ENCODE assay signal across 15 cellular contexts in the genomic region with DNA sequence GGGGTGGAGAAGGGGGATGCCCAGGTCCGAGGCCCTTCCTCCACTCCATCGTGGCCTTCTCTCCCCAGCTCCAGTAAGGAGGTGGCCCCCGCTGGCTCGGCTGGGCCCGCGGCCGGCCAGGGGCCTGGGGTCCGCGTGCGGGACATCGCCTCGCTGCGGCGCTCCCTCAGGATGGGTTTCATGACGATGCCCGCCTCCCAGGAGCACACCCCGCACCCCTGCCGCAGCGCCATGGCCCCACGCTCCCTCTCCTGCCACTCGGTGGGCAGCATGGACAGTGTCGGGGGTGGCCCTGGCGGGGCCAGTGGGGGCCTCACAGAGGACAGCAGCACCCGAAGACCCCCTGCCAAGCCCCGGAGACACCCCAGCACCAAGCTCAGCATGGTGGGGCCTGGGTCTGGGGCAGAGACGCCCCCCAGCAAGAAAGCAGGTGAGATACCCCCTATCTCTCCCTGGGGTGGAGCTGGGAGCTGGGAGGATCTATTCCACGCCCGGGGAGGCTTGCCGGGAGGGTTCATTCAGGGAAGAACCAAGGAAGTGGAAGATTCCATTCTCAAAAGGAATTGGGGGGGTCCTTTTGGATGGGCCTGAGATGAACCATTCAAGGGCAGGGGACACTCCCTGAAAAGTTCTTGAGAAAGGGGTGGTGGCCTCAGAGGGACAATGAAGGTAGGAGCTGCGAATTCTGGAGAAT. TPM values are rescaled to one million over a fixed set of nuclear protein-coding genes. Genes with fewer than 3 reads are reported as not detected.
DNase-seq lines count a peak whose midpoint lies in the region; FAIRE-seq and TF ChIP-seq lines count a peak whose summit lies in the region.
"Had no signal": no experiment of that assay in that cellular context is flagged by ENCODE, and none has a peak within 500 bp of the region (broad histone marks: within the 10 kb centered on the region; RNA-seq: fewer than 3 reads in every experiment).

No MANE protein-coding gene starts in this region.

- H3K27ac ChIP-seq in RWPE1 (peak overlapping the region; percentile 80), iPS-20b (ENCODE audit: low read length) (peak overlapping the region; percentile 57), smooth muscle cell (ENCODE audit: low read depth) (no peak overlapping the region)
- H3K27ac ChIP-seq: esophagus muscularis mucosa had no signal

- no peak for FAIRE-seq in urothelium cell line (lab: Jason Lieb, UNC)

- H2AFZ ChIP-seq in smooth muscle cell (ENCODE audit: low read depth), result no peak overlapping the region

- H3K9me3 ChIP-seq in iPS-20b (ENCODE audit: insufficient read depth, low read depth, low read length), result no peaks in the 10 kb centered on the region
- no peaks in the 10 kb centered on the region for H3K9me3 ChIP-seq in smooth muscle cell (replicated peaks; ENCODE audit: low read depth)
- H3K9me3 ChIP-seq: esophagus muscularis mucosa, mucosa of descending colon had no signal

- WGBS in smooth muscle cell (ENCODE audit: low lambda C conversion rate), result 84% methylated on average over 14 of the region's 30 CpGs

- H3K9ac ChIP-seq in iPS-20b (ENCODE audit: low read depth, low read length) (no peak overlapping the region), smooth muscle cell (ENCODE audit: low read depth) (no peak overlapping the region)

- no peak overlapping the region for H3K4me2 ChIP-seq in smooth muscle cell

- H3K36me3 ChIP-seq in iPS-20b (ENCODE audit: insufficient read depth, low read depth, low read length) (no peaks in the 10 kb centered on the region), smooth muscle cell (ENCODE audit: low read depth) (no peaks in the 10 kb centered on the region)

- no peaks in the 10 kb centered on the region for H3F3A ChIP-seq in smooth muscle cell (ENCODE audit: low read depth)

- peaks cover 4% of the 10 kb centered on the region; the same call in 1 of the 2 replicates for H3K27me3 ChIP-seq in iPS-20b (ENCODE audit: insufficient read depth, low read length)
- H3K27me3 ChIP-seq in smooth muscle cell (ENCODE audit: low read depth), result no peaks in the 10 kb centered on the region

- no peaks in the 10 kb centered on the region for H4K20me1 ChIP-seq in smooth muscle cell (ENCODE audit: low read depth)

- no peaks in the 10 kb centered on the region for H3K79me2 ChIP-seq in smooth muscle cell (ENCODE audit: low read depth)

- peaks cover 12% of the 10 kb centered on the region; the same call in 1 of the 2 replicates for H3K4me1 ChIP-seq in iPS-20b (ENCODE audit: insufficient read depth, low read length)
- H3K4me1 ChIP-seq in smooth muscle cell (ENCODE audit: low read depth), result peaks cover 8% of the 10 kb centered on the region

- no peak overlapping the region for H3K4me3 ChIP-seq in AG10803 (ENCODE audit: low read length)
- H3K4me3 ChIP-seq in iPS-20b (ENCODE audit: low read length), result no peak overlapping the region
- H3K4me3 ChIP-seq in smooth muscle cell, result no peak overlapping the region
- H3K4me3 ChIP-seq: esophagus muscularis mucosa, mucosa of descending colon had no signal

- POLR2A ChIA-PET in RWPE1 (lab: Yijun Ruan, JAX; ENCODE audit: low non-redundant PET), result no interaction called here

- CTCF ChIA-PET in RWPE1 (lab: Yijun Ruan, JAX), result interaction anchor here (0.6 kb wide), 1 partner anchor 18 kb away, joined by 3 read pairs; no protein-coding TSS in a partner anchor

- peak; percentile 26 for DNase-seq in AG10803 (ENCODE audit: low read depth)
- peak; percentile 20 for DNase-seq in GM10266 (ENCODE audit: extremely low spot score)
- peak; percentile 40 for DNase-seq in RWPE1 (ENCODE audit: low spot score)
- DNase-seq in GDM1 (lab: John Stamatoyannopoulos, UW), result no peak
- no peak for DNase-seq in urothelium cell line (ENCODE audit: low spot score)
- no peak for DNase-seq in smooth muscle cell (lab: John Stamatoyannopoulos, UW; ENCODE audit: unreplicated experiment)
- no peak for DNase-seq in erythroblast (lab: John Stamatoyannopoulos, UW)
- DNase-seq: activated CD4-positive, alpha-beta T cell treated with anti-CD3 and anti-CD28 coated beads, Interleukin-2, amount 10 ng/mL, durations not matched to agents 7 days and 5 days; activated gamma-delta T cell treated with Interleukin-2 at 50 U/mL for 16 hours; CD4-positive, alpha-beta T cell; immature natural killer cell; NCI-H1436 treated with DMSO at 0.1 percent for 48 hours had no signal

- no peak for TF ChIP-seq POLR2A in erythroblast (IDR thresholded peaks at IDR 0.05; ENCODE audit: low read length)

- TF ChIP-seq CTCF in AG10803 (conservative IDR thresholded peaks at IDR 0.05; ENCODE audit: low read length), result no peak
- TF ChIP-seq CTCF in GM10266 (IDR thresholded peaks at IDR 0.05; ENCODE audit: control insufficient read depth, insufficient read depth, low read depth, missing control alignments), result no peak
- TF ChIP-seq CTCF in RWPE1 (conservative IDR thresholded peaks at IDR 0.05; ENCODE audit: low read depth), result no peak
- no peak for TF ChIP-seq CTCF in smooth muscle cell (IDR thresholded peaks at IDR 0.05; ENCODE audit: borderline replicate concordance, insufficient read depth, poor library complexity, severe bottlenecking)

RNA-seq across cellular contexts. Expression of a gene that starts 3.2 kb away (rescaled TPM):
- total RNA-seq in smooth muscle cell, result 1.6 and 2.3 TPM in 2 replicates
- polyA plus RNA-seq in smooth muscle cell, result 0.07 TPM in 1 of 2 replicates, not detected in the other
- polyA plus RNA-seq: immature natural killer cell had no signal

RNA-seq across cellular contexts. Expression of a gene that starts 7.9 kb away (rescaled TPM):
- total RNA-seq in smooth muscle cell, result 14.5 and 20.0 TPM in 2 replicates
- polyA plus RNA-seq in smooth muscle cell, result 46.9 and 51.1 TPM in 2 replicates

RNA-seq across cellular contexts. Expression of a gene that starts 22.8 kb away (rescaled TPM):
- total RNA-seq in smooth muscle cell, result not detected in 2 replicates
- 0.58 and 2.2 TPM in 2 replicates for polyA plus RNA-seq in smooth muscle cell

RNA-seq across cellular contexts. Expression of a gene that starts 50.6 kb away (rescaled TPM):
- total RNA-seq in smooth muscle cell, result 12.5 and 21.5 TPM in 2 replicates
- polyA plus RNA-seq in smooth muscle cell, result 41.6 and 46.0 TPM in 2 replicates

RNA-seq across cellular contexts. Expression of a gene that starts 52.1 kb away (rescaled TPM):
- 2.7 TPM in 2 replicates for total RNA-seq in smooth muscle cell
- 4.0 and 8.4 TPM in 2 replicates for polyA plus RNA-seq in smooth muscle cell

Comparison
In these comparisons a context has a peak if more than half of its experiments do, and no peak if none do; other contexts are left out.
1. DNase-seq: peak in AG10803 (single experiment), GM10266 (single experiment) and RWPE1 (single experiment); none in GDM1 (single experiment), urothelium cell line (single experiment), smooth muscle cell (single experiment) and erythroblast (0 of 2).